In the genomic region with DNA sequence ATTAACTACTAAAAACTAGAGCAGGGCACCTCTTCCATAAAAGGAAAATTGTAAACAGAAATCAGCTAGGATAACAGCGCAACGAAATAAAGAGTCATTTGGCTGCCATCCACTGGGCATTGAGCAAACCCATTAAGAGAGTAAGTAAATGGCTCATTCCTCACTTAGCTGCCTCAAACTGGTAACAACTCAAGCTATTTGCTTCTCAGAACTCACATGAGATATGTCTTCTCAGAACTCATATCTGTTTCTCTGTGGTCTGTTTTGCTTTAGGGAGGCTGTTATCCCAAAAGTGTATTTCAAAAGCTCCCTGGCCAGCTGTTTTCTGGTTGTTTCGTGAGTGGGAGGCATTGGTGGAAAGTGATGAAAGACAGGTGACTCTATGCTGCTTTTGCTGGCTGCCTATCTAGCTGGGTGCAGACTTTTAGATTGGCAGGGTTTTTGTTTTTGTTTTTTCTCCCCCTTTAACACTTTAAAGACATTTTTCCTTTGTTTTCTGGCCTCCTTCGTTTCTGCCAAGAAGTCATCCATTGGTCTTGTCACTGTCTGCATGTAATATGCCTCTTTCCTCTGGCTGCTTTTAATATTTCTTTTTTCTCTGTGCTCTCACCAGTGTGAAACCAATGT, we compare ENCODE assay signal across 13 cellular contexts.
DNase-seq lines count a peak whose midpoint lies in the region; ATAC-seq and TF ChIP-seq lines count a peak whose summit lies in the region.
"Had no signal": no experiment of that assay in that cellular context is flagged by ENCODE, and none has a peak within 500 bp of the region (broad histone marks: within the 10 kb centered on the region; RNA-seq: fewer than 3 reads in every experiment).

No MANE protein-coding gene starts in this region.

- H2AK9ac ChIP-seq in IMR-90 (replicated peaks; ENCODE audit: low read depth, low read length, poor library complexity), result no peak overlapping the region

- no peak overlapping the region for H2AK5ac ChIP-seq in IMR-90 (ENCODE audit: low read depth, low read length)

- in situ Hi-C loops in IMR-90 (cut with MboI; ENCODE audit: low sequenced_read_pairs), result no loop called here

- H3K27me3 ChIP-seq in IMR-90 (ENCODE audit: control insufficient read depth, insufficient read depth, low read length), result no peaks in the 10 kb centered on the region
- H3K27me3 ChIP-seq in SU-DHL-6 (ENCODE audit: low read length), result no peaks in the 10 kb centered on the region
- H3K27me3 ChIP-seq: SJCRH30 had no signal

- H3K36me3 Mint-ChIP-seq in activated CD4-positive, alpha-beta T cell treated with anti-CD3 and anti-CD28 coated beads for 36 hours (ENCODE audit: low read depth), result no peaks in the 10 kb centered on the region

- no peak overlapping the region for H4K91ac ChIP-seq in IMR-90 (ENCODE audit: insufficient read depth, low read depth, low read length)

- no peak overlapping the region for H3K27ac Mint-ChIP-seq in activated CD4-positive, alpha-beta T cell treated with anti-CD3 and anti-CD28 coated beads for 36 hours
- H3K27ac Mint-ChIP-seq: activated T-helper 2 cell treated with anti-CD3 and anti-CD28 coated beads, Interferon-gamma antibody, Interleukin-2, Interleukin-4, amounts not matched to agents 10 μg/mL and 5 μg/mL and 100 μg/mL, durations not matched to agents 14 hours and 24 hours and 36 hours; CD4-positive, alpha-beta T cell; immature natural killer cell had no signal

- no CpG with 5 or more reads among the region's 4 CpGs for WGBS in IMR-90 (ENCODE audit: extremely low coverage in 2 of 2, insufficient read length in 1 of 2), 2 experiments

- no peak overlapping the region; the same call in 1 of the 2 replicates for H2BK120ac ChIP-seq in IMR-90 (ENCODE audit: low read depth, low read length)

- peak overlapping the region; percentile 68; the same call in 1 of the 2 replicates for H3K18ac ChIP-seq in IMR-90 (ENCODE audit: low read depth, low read length)

- POLR2A ChIA-PET in IMR-90 (lab: Charles Lee; ENCODE audit: unreplicated experiment), result no interaction called here
- POLR2A ChIA-PET in activated CD4-positive, alpha-beta T cell treated with anti-CD3 and anti-CD28 coated beads for 36 hours (lab: Charles Lee), result no interaction called here

- H3K4me2 ChIP-seq in IMR-90 (ENCODE audit: low read depth, low read length), result peak overlapping the region; percentile 67; the same call in 1 of the 2 replicates
- no peak overlapping the region for H3K4me2 ChIP-seq in SU-DHL-6 (ENCODE audit: low read depth, low read length, poor library complexity, severe bottlenecking)

- no peaks in the 10 kb centered on the region for H3K9me3 Mint-ChIP-seq in activated CD4-positive, alpha-beta T cell treated with anti-CD3 and anti-CD28 coated beads for 36 hours (ENCODE audit: low read depth)
- H3K9me3 Mint-ChIP-seq: activated T-helper 2 cell treated with anti-CD3 and anti-CD28 coated beads, Interferon-gamma antibody, Interleukin-2, Interleukin-4, amounts not matched to agents 10 μg/mL and 5 μg/mL and 100 μg/mL, durations not matched to agents 14 hours and 24 hours and 36 hours had no signal

- H4K20me1 ChIP-seq in IMR-90 (ENCODE audit: insufficient read depth, low read length), result no peaks in the 10 kb centered on the region
- no peaks in the 10 kb centered on the region for H4K20me1 ChIP-seq in SU-DHL-6 (ENCODE audit: low read depth, low read length)

- H3K27ac ChIP-seq in IMR-90 (ENCODE audit: insufficient read depth, low read length) (no peak overlapping the region), SU-DHL-6 (ENCODE audit: low read depth, low read length) (no peak overlapping the region)
- H3K27ac ChIP-seq: SJCRH30 had no signal

- H3K79me2 ChIP-seq in SU-DHL-6 (ENCODE audit: insufficient read depth, low read length), result no peaks in the 10 kb centered on the region

- H3K9me1 ChIP-seq in IMR-90 (ENCODE audit: insufficient read depth, low read length), result no peaks in the 10 kb centered on the region

- no peak overlapping the region for H3K9ac ChIP-seq in IMR-90 (ENCODE audit: low read depth, low read length)
- H3K9ac ChIP-seq in SU-DHL-6 (ENCODE audit: low read length), result no peak overlapping the region

- dilution Hi-C loops in IMR-90 (cut with HindIII; ENCODE audit: low sequenced_read_pairs, unreplicated experiment), result no loop called here

- H3K27me3 Mint-ChIP-seq in activated CD4-positive, alpha-beta T cell treated with anti-CD3 and anti-CD28 coated beads for 36 hours, result no peaks in the 10 kb centered on the region
- H3K27me3 Mint-ChIP-seq: CD4-positive, alpha-beta T cell had no signal

- H3K4me3 Mint-ChIP-seq in activated CD4-positive, alpha-beta T cell treated with anti-CD3 and anti-CD28 coated beads for 36 hours, result no peak overlapping the region
- H3K4me3 Mint-ChIP-seq: CD4-positive, alpha-beta T cell; immature natural killer cell had no signal

- H3K23ac ChIP-seq in IMR-90 (ENCODE audit: low read depth, low read length), result no peak overlapping the region

- H3K4me3 ChIP-seq in IMR-90 (ENCODE audit: insufficient read depth, low read depth, low read length), result no peak overlapping the region
- H3K4me3 ChIP-seq in SU-DHL-6 (ENCODE audit: insufficient read depth, low read length, poor library complexity, severe bottlenecking), result no peak overlapping the region
- H3K4me3 ChIP-seq: SJCRH30 had no signal

- CTCF ChIA-PET in IMR-90 (lab: Yijun Ruan, JAX), result interaction anchor here (0.6 to 1.4 kb wide), 2 partner anchors 10 to 148 kb away, joined by 3 to 5 read pairs; no protein-coding TSS in a partner anchor
- CTCF ChIA-PET in activated CD4-positive, alpha-beta T cell treated with anti-CD3 and anti-CD28 coated beads for 36 hours (lab: Charles Lee), result no interaction called here

- H3F3A ChIP-seq in SU-DHL-6 (ENCODE audit: insufficient read depth), result no peaks in the 10 kb centered on the region

- no TSS peak for BruUV-seq in IMR-90 (replicated peaks; lab: Mats Ljungman, UMichigan)

- H4K8ac ChIP-seq in IMR-90 (ENCODE audit: low read depth in 2 of 2, low read length in 2 of 2), result no peak overlapping the region

- no peak overlapping the region for H3K4ac ChIP-seq in IMR-90 (ENCODE audit: low read depth, low read length)

- peak overlapping the region; percentile 68; the same call in 1 of the 2 replicates for H4K5ac ChIP-seq in IMR-90 (ENCODE audit: low read depth, low read length)

- no peak overlapping the region for H2BK15ac ChIP-seq in IMR-90 (ENCODE audit: low read depth, low read length)

- H3K4me1 Mint-ChIP-seq in activated CD4-positive, alpha-beta T cell treated with anti-CD3 and anti-CD28 coated beads for 36 hours, result no peaks in the 10 kb centered on the region
- H3K4me1 Mint-ChIP-seq: immature natural killer cell had no signal

- no peak overlapping the region for H2BK20ac ChIP-seq in IMR-90 (ENCODE audit: low read depth, low read length)

- H3K9me3 ChIP-seq in IMR-90 (ENCODE audit: control insufficient read depth, insufficient read depth, low read length) (no peaks in the 10 kb centered on the region), SU-DHL-6 (ENCODE audit: insufficient read depth, low read length) (no peaks in the 10 kb centered on the region)
- H3K9me3 ChIP-seq: SJCRH30 had no signal

- H3K79me1 ChIP-seq in IMR-90 (ENCODE audit: low read depth in 1 of 2, low read length in 2 of 2), result no peaks in the 10 kb centered on the region

- H2BK5ac ChIP-seq in IMR-90 (ENCODE audit: low read depth, low read length, poor library complexity, severe bottlenecking), result no peak overlapping the region

- no peak overlapping the region for H3K56ac ChIP-seq in IMR-90 (ENCODE audit: extremely low read depth, insufficient read depth, low read length)

- TF ChIP-seq CTCF in IMR-90 (conservative IDR thresholded peaks at IDR 0.05; ENCODE audit: low read depth, low read length) (no peak), SU-DHL-6 (IDR thresholded peaks at IDR 0.05; ENCODE audit: insufficient read depth, low read length, poor library complexity, severe bottlenecking) (no peak)

- no peaks in the 10 kb centered on the region for H3K36me3 ChIP-seq in IMR-90 (ENCODE audit: control insufficient read depth, insufficient read depth, low read length)
- H3K36me3 ChIP-seq in SU-DHL-6 (ENCODE audit: low read length), result no peaks in the 10 kb centered on the region
- H3K36me3 ChIP-seq: SJCRH30 had no signal

- ATAC-seq in GM18511 (IDR thresholded peaks at IDR 0.05; ENCODE audit: unreplicated experiment), result peak; percentile 38
- ATAC-seq in IMR-90 (ENCODE audit: low read depth), result peak; percentile 46
- no peak for ATAC-seq in HG03521 (IDR thresholded peaks at IDR 0.05; ENCODE audit: unreplicated experiment)
- no peak for ATAC-seq in HG03280 (IDR thresholded peaks at IDR 0.05; ENCODE audit: unreplicated experiment)
- no peak for ATAC-seq in activated CD4-positive, alpha-beta T cell treated with anti-CD3 and anti-CD28 coated beads for 36 hours

- H3K14ac ChIP-seq in IMR-90 (replicated peaks; ENCODE audit: low read depth, low read length), result peak overlapping the region; percentile 4; the same call in 1 of the 2 replicates

- H3K4me1 ChIP-seq in IMR-90 (ENCODE audit: control insufficient read depth, insufficient read depth, low read length), result no peaks in the 10 kb centered on the region; the same call in 1 of the 2 replicates
- H3K4me1 ChIP-seq: SJCRH30 had no signal

- no peaks in the 10 kb centered on the region for H3K9me2 ChIP-seq in SU-DHL-6 (replicated peaks; ENCODE audit: insufficient read depth, low read length)

- intact Hi-C loops in IMR-90 (cut with micrococcal nuclease), result no loop called here
- intact Hi-C loops in activated CD4-positive, alpha-beta T cell treated with anti-CD3 and anti-CD28 coated beads for 36 hours (cut with DNase I, micrococcal nuclease), result loop anchor here in 1 of 2 experiments (10.0 kb wide), 1 partner anchor 56 kb away; no protein-coding TSS in a partner anchor

- TF ChIP-seq RAD21 in IMR-90 (IDR thresholded peaks at IDR 0.05; ENCODE audit: low read length), result no peak

- H2AFZ ChIP-seq in IMR-90 (replicated peaks; ENCODE audit: low read length, poor library complexity), result no peak overlapping the region
- H2AFZ ChIP-seq in SU-DHL-6 (ENCODE audit: low read depth, low read length, severe bottlenecking), result peak overlapping the region; percentile 71

- peak; percentile 18 for DNase-seq in IMR-90
- peak; percentile 4 for DNase-seq in medulla oblongata (ENCODE audit: extremely low spot score)
- DNase-seq in middle frontal gyrus (ENCODE audit: extremely low spot score, low spot score), result no peak
- DNase-seq in activated CD4-positive, alpha-beta T cell treated with anti-CD3 and anti-CD28 coated beads for 36 hours, result no peak
- DNase-seq: CD4-positive, alpha-beta T cell; central memory CD4-positive, alpha-beta T cell; immature natural killer cell; SJCRH30 had no signal

- TF ChIP-seq POLR2A in IMR-90 (IDR thresholded peaks at IDR 0.05; ENCODE audit: low read depth, low read length), result no peak

TF ChIP-seq in IMR-90, 13 proteins besides CTCF, POLR2A, EP300 and RAD21 (continues in another document):
- TF ChIP-seq FOS (IDR thresholded peaks at IDR 0.05; ENCODE audit: low read depth, low read length) (no peak), RCOR1 (IDR thresholded peaks at IDR 0.05; ENCODE audit: insufficient replicate concordance, low read length) (no peak), MAFK (IDR thresholded peaks at IDR 0.05; ENCODE audit: low read depth, low read length) (no peak), MAZ (IDR thresholded peaks at IDR 0.05; ENCODE audit: borderline replicate concordance, low read depth, low read length) (no peak), RFX5 (IDR thresholded peaks at IDR 0.05; ENCODE audit: low read depth, low read length) (no peak), CEBPB (IDR thresholded peaks at IDR 0.05; ENCODE audit: low read depth, low read length) (no peak)

Comparison
In these comparisons a context has a peak if more than half of its experiments do, and no peak if none do; other contexts are left out.
1. ATAC-seq: peak in GM18511 (single experiment) and IMR-90 (single experiment); none in HG03521 (single experiment), HG03280 (single experiment) and activated CD4-positive, alpha-beta T cell treated with anti-CD3 and anti-CD28 coated beads for 36 hours (single experiment).
2. DNase-seq: peak in IMR-90 (single experiment) and medulla oblongata (single experiment); none in middle frontal gyrus (single experiment) and activated CD4-positive, alpha-beta T cell treated with anti-CD3 and anti-CD28 coated beads for 36 hours (single experiment).